8 cellular contexts compared by ENCODE assay signal in genomic region chr3:70064194-70064787, GRCh38.
DNase-seq lines count a peak whose midpoint lies in the region; ATAC-seq and TF ChIP-seq lines count a peak whose summit lies in the region.

No MANE protein-coding gene starts in this region.

- DNase-seq in SIG-M5 treated with dmso at 0.1 percent for 504 hours (lab: John Stamatoyannopoulos, UW; ENCODE audit: unreplicated experiment) (peak; percentile 23), SIG-M5 (lab: John Stamatoyannopoulos, UW) (no peak), SHP77 (lab: John Stamatoyannopoulos, UW) (peak; percentile 7 to 16), fibroblast of the aortic adventitia (ENCODE audit: low read depth) (peak; percentile 59), putamen (ENCODE audit: low spot score) (peak; percentile 74)

- ATAC-seq in HG02885 (IDR thresholded peaks at IDR 0.05; ENCODE audit: poor library complexity, unreplicated experiment) (peak; percentile 60), HG02763 (IDR thresholded peaks at IDR 0.05; ENCODE audit: unreplicated experiment) (no peak), HG03108 (IDR thresholded peaks at IDR 0.05; ENCODE audit: unreplicated experiment) (no peak)

- no peak overlapping the region for H3K4me3 ChIP-seq in fibroblast of the aortic adventitia (ENCODE audit: low read depth, low read length)

- TF ChIP-seq CTCF in fibroblast of the aortic adventitia (IDR thresholded peaks at IDR 0.05; ENCODE audit: insufficient read depth, low read length) = peak; percentile 74
